10 cellular contexts compared by ENCODE assay signal in genomic region chr17:8940866-8941471, GRCh38. TPM values are rescaled to one million over a fixed set of nuclear protein-coding genes. Genes with fewer than 3 reads are reported as not detected.
A peak's percentile ranks its signal among the peaks of the same experiment; 100 is the strongest.
DNase-seq lines count a peak whose midpoint lies in the region; ATAC-seq and TF ChIP-seq lines count a peak whose summit lies in the region.
"Had no signal": no experiment of that assay in that cellular context is flagged by ENCODE, and none has a peak within 500 bp of the region (broad histone marks: within the 10 kb centered on the region; RNA-seq: fewer than 3 reads in every experiment).

No MANE protein-coding gene starts in this region.

- no peak for TF ChIP-seq POLR2A in lower leg skin (IDR thresholded peaks at IDR 0.05)

- peaks cover 69% of the 10 kb centered on the region for H3K4me1 Mint-ChIP-seq in T-helper 1 cell treated with Interleukin-12 subunit alpha and Interleukin-12 subunit beta and Interleukin-4 antibody, amounts not matched to agents 30 μg/mL and 1 μg/mL, for 36 hours (ENCODE audit: low read depth)
- H3K4me1 Mint-ChIP-seq in activated naive CD8-positive, alpha-beta T cell treated with anti-CD3 and anti-CD28 coated beads, Interleukin-2, amount 50 U/mL, for 24 hours: peaks cover 85% of the 10 kb centered on the region
- H3K4me1 Mint-ChIP-seq in stimulated activated naive B cell treated with anti-CD40 and anti-IgM and Interleukin-4, amounts not matched to agents 10 μg/mL and 1 μg/mL and 100 μg/mL, for 72 hours: peaks cover 59 to 90% of the 10 kb centered on the region in 2 donors

- H3K27ac Mint-ChIP-seq in T-helper 1 cell treated with Interleukin-12 subunit alpha and Interleukin-12 subunit beta and Interleukin-4 antibody, amounts not matched to agents 30 μg/mL and 1 μg/mL, for 36 hours: peak overlapping the region; percentile 99
- peak overlapping the region; percentile 97 for H3K27ac Mint-ChIP-seq in activated naive CD8-positive, alpha-beta T cell treated with anti-CD3 and anti-CD28 coated beads, Interleukin-2, amount 50 U/mL, for 24 hours
- H3K27ac Mint-ChIP-seq in stimulated activated naive B cell treated with anti-CD40 and anti-IgM and Interleukin-4, amounts not matched to agents 10 μg/mL and 1 μg/mL and 100 μg/mL, for 72 hours: peak overlapping the region; percentile 98

- no peaks in the 10 kb centered on the region for H3K27me3 ChIP-seq in BE2C
- H3K27me3 ChIP-seq: brain microvascular endothelial cell had no signal

- H3K4me1 ChIP-seq in BE2C: no peaks in the 10 kb centered on the region

- H3K36me3 ChIP-seq in BE2C: no peaks in the 10 kb centered on the region
- H3K36me3 ChIP-seq: brain microvascular endothelial cell had no signal

- H3K4me3 ChIP-seq in lower leg skin (ENCODE audit: low read depth, poor library complexity, severe bottlenecking): no peak overlapping the region
- H3K4me3 ChIP-seq in BE2C (ENCODE audit: low read depth, low read length): no peak overlapping the region

- WGBS in lower leg skin, 2 donors: 64 to 69% methylated on average over 6 of the region's 6 CpGs

- ATAC-seq in GM21528 (IDR thresholded peaks at IDR 0.05; ENCODE audit: low FRiP score, unreplicated experiment): peak; percentile 11
- ATAC-seq in activated naive CD8-positive, alpha-beta T cell treated with anti-CD3 and anti-CD28 coated beads, Interleukin-2, amount 50 U/mL, for 24 hours: peak; percentile 22
- ATAC-seq in stimulated activated naive B cell treated with anti-CD40 and anti-IgM and Interleukin-4, amounts not matched to agents 10 μg/mL and 1 μg/mL and 100 μg/mL, for 72 hours (replicated peaks): peak; percentile 26 to 37
- ATAC-seq: Right ventricle myocardium inferior had no signal

- H3K36me3 Mint-ChIP-seq in T-helper 1 cell treated with Interleukin-12 subunit alpha and Interleukin-12 subunit beta and Interleukin-4 antibody, amounts not matched to agents 30 μg/mL and 1 μg/mL, for 36 hours (ENCODE audit: low read depth): peaks cover 51% of the 10 kb centered on the region
- peaks cover 22% of the 10 kb centered on the region for H3K36me3 Mint-ChIP-seq in activated naive CD8-positive, alpha-beta T cell treated with anti-CD3 and anti-CD28 coated beads, Interleukin-2, amount 50 U/mL, for 24 hours (ENCODE audit: low read depth)
- H3K36me3 Mint-ChIP-seq in stimulated activated naive B cell treated with anti-CD40 and anti-IgM and Interleukin-4, amounts not matched to agents 10 μg/mL and 1 μg/mL and 100 μg/mL, for 72 hours: peaks cover 33 to 65% of the 10 kb centered on the region in 2 donors

- intact Hi-C loops in lower leg skin (cut with DNase I; ENCODE audit: low total_unique reads): no loop called here

- peak; percentile 46 for DNase-seq in activated naive CD8-positive, alpha-beta T cell treated with anti-CD3 and anti-CD28 coated beads, Interleukin-2, amount 50 U/mL, for 24 hours
- no peak for DNase-seq in stimulated activated naive B cell treated with anti-CD40 and anti-IgM and Interleukin-4, amounts not matched to agents 10 μg/mL and 1 μg/mL and 100 μg/mL, for 72 hours
- DNase-seq in lower leg skin (ENCODE audit: low spot score in 2 of 2) (no peak), BE2C (no peak), GM20000 (ENCODE audit: low spot score) (no peak)
- DNase-seq: brain microvascular endothelial cell, NCI-H226 had no signal

- H3K9me3 Mint-ChIP-seq in T-helper 1 cell treated with Interleukin-12 subunit alpha and Interleukin-12 subunit beta and Interleukin-4 antibody, amounts not matched to agents 30 μg/mL and 1 μg/mL, for 36 hours: peaks cover 10% of the 10 kb centered on the region
- peaks cover 4% of the 10 kb centered on the region for H3K9me3 Mint-ChIP-seq in activated naive CD8-positive, alpha-beta T cell treated with anti-CD3 and anti-CD28 coated beads, Interleukin-2, amount 50 U/mL, for 24 hours
- H3K9me3 Mint-ChIP-seq in stimulated activated naive B cell treated with anti-CD40 and anti-IgM and Interleukin-4, amounts not matched to agents 10 μg/mL and 1 μg/mL and 100 μg/mL, for 72 hours: peaks cover 0 to 5% of the 10 kb centered on the region in 2 donors

- no peaks in the 10 kb centered on the region for H3K9me3 ChIP-seq in BE2C

- peak overlapping the region; percentile 81 for H3K4me3 Mint-ChIP-seq in T-helper 1 cell treated with Interleukin-12 subunit alpha and Interleukin-12 subunit beta and Interleukin-4 antibody, amounts not matched to agents 30 μg/mL and 1 μg/mL, for 36 hours
- peak overlapping the region; percentile 74 for H3K4me3 Mint-ChIP-seq in activated naive CD8-positive, alpha-beta T cell treated with anti-CD3 and anti-CD28 coated beads, Interleukin-2, amount 50 U/mL, for 24 hours
- H3K4me3 Mint-ChIP-seq in stimulated activated naive B cell treated with anti-CD40 and anti-IgM and Interleukin-4, amounts not matched to agents 10 μg/mL and 1 μg/mL and 100 μg/mL, for 72 hours: peak overlapping the region; percentile 73 to 80

- TF ChIP-seq CTCF in lower leg skin (IDR thresholded peaks at IDR 0.05) (no peak), BE2C (IDR thresholded peaks at IDR 0.05; ENCODE audit: low read depth, low read length) (no peak), GM20000 (IDR thresholded peaks at IDR 0.05; ENCODE audit: extremely low read depth, missing control alignments) (no peak)

- H3K27me3 Mint-ChIP-seq in T-helper 1 cell treated with Interleukin-12 subunit alpha and Interleukin-12 subunit beta and Interleukin-4 antibody, amounts not matched to agents 30 μg/mL and 1 μg/mL, for 36 hours (ENCODE audit: low read depth): no peaks in the 10 kb centered on the region
- no peaks in the 10 kb centered on the region for H3K27me3 Mint-ChIP-seq in activated naive CD8-positive, alpha-beta T cell treated with anti-CD3 and anti-CD28 coated beads, Interleukin-2, amount 50 U/mL, for 24 hours
- H3K27me3 Mint-ChIP-seq in stimulated activated naive B cell treated with anti-CD40 and anti-IgM and Interleukin-4, amounts not matched to agents 10 μg/mL and 1 μg/mL and 100 μg/mL, for 72 hours: no peaks in the 10 kb centered on the region

RNA-seq across cellular contexts. Expression of gene PIK3R5, which starts 24.5 kb away (rescaled TPM):
- 10 to 100 TPM in 2 of 4 donors, 1 to 10 TPM in 2; 3.6 to 12.0 (median 8.2) TPM for total RNA-seq in lower leg skin
- not detected for polyA plus RNA-seq in BE2C (2012; ENCODE audit: insufficient read depth, insufficient read length, low read depth)
